Comparison of ENCODE assay signal across 20 cellular contexts in genomic region chr2:189614585-189614984, GRCh38.
"Had no signal": no experiment of that assay in that cellular context is flagged by ENCODE, and none has a peak within 500 bp of the region (broad histone marks: within the 10 kb centered on the region; RNA-seq: fewer than 3 reads in every experiment).

No MANE protein-coding gene starts in this region.

- H3K27ac Mint-ChIP-seq: activated naive CD4-positive, alpha-beta T cell treated with anti-CD3 and anti-CD28 coated beads, Interleukin-2, amount 50 U/mL, for 72 hours; activated T-helper 1 cell treated with anti-CD3 and anti-CD28 coated beads, Interleukin-12 subunit alpha, Interleukin-12 subunit beta, Interleukin-2, Interleukin-4 antibody, amounts not matched to agents 30 ng/mL and 10 ng/mL and 1 ng/mL, durations not matched to agents 14 hours and 24 hours and 36 hours; naive thymus-derived CD8-positive, alpha-beta T cell; stimulated activated naive B cell treated with anti-CD40 and anti-IgM and Interleukin-4, amounts not matched to agents 10 μg/mL and 1 μg/mL and 100 μg/mL, for 72 hours; T-helper 17 cell had no signal

- H3K36me3 Mint-ChIP-seq: activated naive CD4-positive, alpha-beta T cell treated with anti-CD3 and anti-CD28 coated beads, Interleukin-2, amount 50 U/mL, for 72 hours; naive thymus-derived CD8-positive, alpha-beta T cell; stimulated activated naive B cell treated with anti-CD40 and anti-IgM and Interleukin-4, amounts not matched to agents 10 μg/mL and 1 μg/mL and 100 μg/mL, for 72 hours had no signal

- DNase-seq: activated CD4-positive, alpha-beta T cell treated with anti-CD3 and anti-CD28 coated beads for 1 hour; activated gamma-delta T cell treated with Interleukin-2 at 50 U/mL for 16 hours; activated T-cell treated with anti-CD3 and anti-CD28 coated beads for 4 hours; effector memory CD4-positive, alpha-beta T cell; foreskin fibroblast; hypothalamus; kidney; left lung; naive thymus-derived CD8-positive, alpha-beta T cell; sigmoid colon; spleen; stimulated activated CD4-positive, alpha-beta T cell treated with anti-CD3 and anti-CD28 coated beads, Interleukin-4, amount 100 ng/mL, for 4 hours; stimulated activated naive B cell treated with anti-CD40 and anti-IgM and Interleukin-4, amounts not matched to agents 10 μg/mL and 1 μg/mL and 100 μg/mL, for 72 hours; T-helper 17 cell; WERI-Rb-1 had no signal

- H3K4me3 ChIP-seq: cardiac muscle cell, left lung, sigmoid colon, spleen, thoracic aorta had no signal

- H3K27me3 Mint-ChIP-seq: stimulated activated naive B cell treated with anti-CD40 and anti-IgM and Interleukin-4, amounts not matched to agents 10 μg/mL and 1 μg/mL and 100 μg/mL, for 72 hours; T-helper 17 cell had no signal

- H3K9me3 Mint-ChIP-seq: activated naive CD4-positive, alpha-beta T cell treated with anti-CD3 and anti-CD28 coated beads, Interleukin-2, amount 50 U/mL, for 72 hours; activated T-helper 1 cell treated with anti-CD3 and anti-CD28 coated beads, Interleukin-12 subunit alpha, Interleukin-12 subunit beta, Interleukin-2, Interleukin-4 antibody, amounts not matched to agents 30 ng/mL and 10 ng/mL and 1 ng/mL, durations not matched to agents 14 hours and 24 hours and 36 hours; naive thymus-derived CD8-positive, alpha-beta T cell; stimulated activated naive B cell treated with anti-CD40 and anti-IgM and Interleukin-4, amounts not matched to agents 10 μg/mL and 1 μg/mL and 100 μg/mL, for 72 hours had no signal

- H3K36me3 ChIP-seq: cardiac muscle cell, left lung, neutrophil, sigmoid colon, spleen, thoracic aorta, WERI-Rb-1 had no signal

- H3K4me3 Mint-ChIP-seq: activated T-helper 1 cell treated with anti-CD3 and anti-CD28 coated beads, Interleukin-12 subunit alpha, Interleukin-12 subunit beta, Interleukin-2, Interleukin-4 antibody, amounts not matched to agents 30 ng/mL and 10 ng/mL and 1 ng/mL, durations not matched to agents 14 hours and 24 hours and 36 hours; naive thymus-derived CD8-positive, alpha-beta T cell; stimulated activated naive B cell treated with anti-CD40 and anti-IgM and Interleukin-4, amounts not matched to agents 10 μg/mL and 1 μg/mL and 100 μg/mL, for 72 hours; T-helper 17 cell had no signal

- H3K27me3 ChIP-seq: cardiac muscle cell, left lung, neutrophil, sigmoid colon, spleen had no signal

- H3K9me3 ChIP-seq: left lung, neutrophil, sigmoid colon, spleen, thoracic aorta had no signal

- H3K27ac ChIP-seq: neutrophil, sigmoid colon, WERI-Rb-1 had no signal

- ATAC-seq: activated naive CD4-positive, alpha-beta T cell treated with anti-CD3 and anti-CD28 coated beads, Interleukin-2, amount 50 U/mL, for 72 hours; left lung; naive thymus-derived CD8-positive, alpha-beta T cell; stimulated activated naive B cell treated with anti-CD40 and anti-IgM and Interleukin-4, amounts not matched to agents 10 μg/mL and 1 μg/mL and 100 μg/mL, for 72 hours; T-helper 17 cell had no signal
